ENCODE assay signal across 1 cellular context in the genomic region with DNA sequence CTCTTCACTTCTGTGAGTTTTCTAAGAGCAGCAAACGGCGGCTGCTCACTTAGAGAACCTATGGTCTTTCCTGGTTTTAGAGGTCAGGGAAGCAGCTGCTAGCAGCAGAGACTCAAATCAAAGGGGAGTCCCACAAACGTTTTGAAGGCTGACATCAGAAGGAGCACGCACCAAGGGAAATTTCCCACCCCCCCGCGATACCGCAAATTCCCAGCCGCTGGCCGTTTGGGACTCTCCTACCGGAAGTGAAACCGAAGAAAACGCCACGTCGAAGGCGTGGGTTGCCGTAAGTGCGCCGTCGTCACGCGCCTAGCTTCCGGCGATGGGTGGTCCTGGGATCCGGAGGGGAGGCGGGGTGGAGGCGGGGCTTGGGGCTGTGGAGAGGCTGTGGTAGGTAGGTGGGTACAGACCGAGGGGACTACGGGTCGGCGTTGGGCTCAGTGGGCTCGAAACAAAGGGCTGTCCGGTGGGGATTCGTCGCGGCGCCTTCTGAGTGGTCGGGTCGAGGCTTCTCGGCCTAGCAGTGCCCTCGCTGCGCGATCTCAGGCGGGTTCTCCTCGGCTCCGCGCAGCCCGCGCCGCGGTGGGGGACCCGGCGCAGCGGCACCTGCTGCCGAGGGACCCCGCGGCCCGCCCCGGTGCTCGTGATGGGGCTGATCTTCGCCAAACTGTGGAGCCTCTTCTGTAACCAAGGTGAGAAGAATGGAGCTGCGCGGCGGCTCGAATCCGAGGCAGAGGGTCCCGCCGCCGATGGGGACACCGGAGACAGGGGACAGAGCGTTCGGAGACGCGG.
TF ChIP-seq lines count a peak whose summit lies in the region.

A gene with protein sequence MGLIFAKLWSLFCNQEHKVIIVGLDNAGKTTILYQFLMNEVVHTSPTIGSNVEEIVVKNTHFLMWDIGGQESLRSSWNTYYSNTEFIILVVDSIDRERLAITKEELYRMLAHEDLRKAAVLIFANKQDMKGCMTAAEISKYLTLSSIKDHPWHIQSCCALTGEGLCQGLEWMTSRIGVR (plus strand): TSS at position 440 of the 792 bp plus-strand sequence. CDS start 207 bp downstream, at position 647.

TF ChIP-seq in GM12878, 131 proteins besides CTCF, POLR2A, EP300 and RAD21 (continued from another document and continues in another):
- TF ChIP-seq, protein P1, sequence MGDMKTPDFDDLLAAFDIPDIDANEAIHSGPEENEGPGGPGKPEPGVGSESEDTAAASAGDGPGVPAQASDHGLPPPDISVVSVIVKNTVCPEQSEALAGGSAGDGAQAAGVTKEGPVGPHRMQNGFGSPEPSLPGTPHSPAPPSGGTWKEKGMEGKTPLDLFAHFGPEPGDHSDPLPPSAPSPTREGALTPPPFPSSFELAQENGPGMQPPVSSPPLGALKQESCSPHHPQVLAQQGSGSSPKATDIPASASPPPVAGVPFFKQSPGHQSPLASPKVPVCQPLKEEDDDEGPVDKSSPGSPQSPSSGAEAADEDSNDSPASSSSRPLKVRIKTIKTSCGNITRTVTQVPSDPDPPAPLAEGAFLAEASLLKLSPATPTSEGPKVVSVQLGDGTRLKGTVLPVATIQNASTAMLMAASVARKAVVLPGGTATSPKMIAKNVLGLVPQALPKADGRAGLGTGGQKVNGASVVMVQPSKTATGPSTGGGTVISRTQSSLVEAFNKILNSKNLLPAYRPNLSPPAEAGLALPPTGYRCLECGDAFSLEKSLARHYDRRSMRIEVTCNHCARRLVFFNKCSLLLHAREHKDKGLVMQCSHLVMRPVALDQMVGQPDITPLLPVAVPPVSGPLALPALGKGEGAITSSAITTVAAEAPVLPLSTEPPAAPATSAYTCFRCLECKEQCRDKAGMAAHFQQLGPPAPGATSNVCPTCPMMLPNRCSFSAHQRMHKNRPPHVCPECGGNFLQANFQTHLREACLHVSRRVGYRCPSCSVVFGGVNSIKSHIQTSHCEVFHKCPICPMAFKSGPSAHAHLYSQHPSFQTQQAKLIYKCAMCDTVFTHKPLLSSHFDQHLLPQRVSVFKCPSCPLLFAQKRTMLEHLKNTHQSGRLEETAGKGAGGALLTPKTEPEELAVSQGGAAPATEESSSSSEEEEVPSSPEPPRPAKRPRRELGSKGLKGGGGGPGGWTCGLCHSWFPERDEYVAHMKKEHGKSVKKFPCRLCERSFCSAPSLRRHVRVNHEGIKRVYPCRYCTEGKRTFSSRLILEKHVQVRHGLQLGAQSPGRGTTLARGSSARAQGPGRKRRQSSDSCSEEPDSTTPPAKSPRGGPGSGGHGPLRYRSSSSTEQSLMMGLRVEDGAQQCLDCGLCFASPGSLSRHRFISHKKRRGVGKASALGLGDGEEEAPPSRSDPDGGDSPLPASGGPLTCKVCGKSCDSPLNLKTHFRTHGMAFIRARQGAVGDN (IDR thresholded peaks at IDR 0.05), result no peak; the same call in 1 of the 2 replicates
- TF ChIP-seq NRF1 (conservative IDR thresholded peaks at IDR 0.05; ENCODE audit: low read depth, low read length) (no peak), NBN (IDR thresholded peaks at IDR 0.05) (peak; percentile 91), HDAC2 (IDR thresholded peaks at IDR 0.05) (no peak), ZNF217 (IDR thresholded peaks at IDR 0.05) (no peak), CBX3 (IDR thresholded peaks at IDR 0.05; ENCODE audit: borderline replicate concordance, low read depth) (no peak), POLR2AphosphoS5 (IDR thresholded peaks at IDR 0.05; ENCODE audit: low read length) (peak; percentile 85), WRNIP1 (IDR thresholded peaks at IDR 0.05; ENCODE audit: borderline replicate concordance, low read depth, low read length) (no peak), TAF1 (IDR thresholded peaks at IDR 0.05; ENCODE audit: borderline replicate concordance, low read depth, low read length) (peak; percentile 71), PAX5 (IDR thresholded peaks at IDR 0.05; ENCODE audit: borderline replicate concordance, low read depth, low read length) (peak; percentile 88), TCF12 (IDR thresholded peaks at IDR 0.05; ENCODE audit: low read depth, low read length) (peak; percentile 84), SRF (IDR thresholded peaks at IDR 0.05; ENCODE audit: low read depth in 2 of 2, low read length in 2 of 2) (0 out of 4 replicates have a peak, but pooled peaks of 1 of the 2 experiments have one; percentile 6), JUNB (IDR thresholded peaks at IDR 0.05) (peak; percentile 48; the same call in 1 of the 2 replicates), CREM (IDR thresholded peaks at IDR 0.05; ENCODE audit: low read depth) (peak; percentile 94), SMC3 (IDR thresholded peaks at IDR 0.05; ENCODE audit: borderline replicate concordance, low read length) (no peak), NR2C1 (IDR thresholded peaks at IDR 0.05) (peak; percentile 39), GATAD2B (conservative IDR thresholded peaks at IDR 0.05; ENCODE audit: low read depth) (peak; percentile 84), POLR2AphosphoS2 (IDR thresholded peaks at IDR 0.05; ENCODE audit: low read depth, low read length) (peak; percentile 85; the same call in 1 of the 2 replicates), SMAD5 (IDR thresholded peaks at IDR 0.05; ENCODE audit: low read depth) (no peak; the same call in 1 of the 2 replicates), KDM1A (IDR thresholded peaks at IDR 0.05; ENCODE audit: borderline replicate concordance) (no peak), CHD4 (IDR thresholded peaks at IDR 0.05) (no peak), IRF4 (IDR thresholded peaks at IDR 0.05; ENCODE audit: low read depth, low read length) (peak; percentile 70; the same call in 1 of the 2 replicates), KLF5 (IDR thresholded peaks at IDR 0.05; ENCODE audit: partially characterized antibody) (no peak), FOXK2 (IDR thresholded peaks at IDR 0.05) (no peak), ZNF24 (IDR thresholded peaks at IDR 0.05) (peak; percentile 29; the same call in 1 of the 2 replicates), CBFB (IDR thresholded peaks at IDR 0.05; ENCODE audit: low read depth) (peak; percentile 95), CHD1 (IDR thresholded peaks at IDR 0.05; ENCODE audit: low read depth, low read length) (no peak), CHD2 (IDR thresholded peaks at IDR 0.05; ENCODE audit: borderline replicate concordance, low read depth, low read length) (peak; percentile 78)
- TF ChIP-seq, protein P2, sequence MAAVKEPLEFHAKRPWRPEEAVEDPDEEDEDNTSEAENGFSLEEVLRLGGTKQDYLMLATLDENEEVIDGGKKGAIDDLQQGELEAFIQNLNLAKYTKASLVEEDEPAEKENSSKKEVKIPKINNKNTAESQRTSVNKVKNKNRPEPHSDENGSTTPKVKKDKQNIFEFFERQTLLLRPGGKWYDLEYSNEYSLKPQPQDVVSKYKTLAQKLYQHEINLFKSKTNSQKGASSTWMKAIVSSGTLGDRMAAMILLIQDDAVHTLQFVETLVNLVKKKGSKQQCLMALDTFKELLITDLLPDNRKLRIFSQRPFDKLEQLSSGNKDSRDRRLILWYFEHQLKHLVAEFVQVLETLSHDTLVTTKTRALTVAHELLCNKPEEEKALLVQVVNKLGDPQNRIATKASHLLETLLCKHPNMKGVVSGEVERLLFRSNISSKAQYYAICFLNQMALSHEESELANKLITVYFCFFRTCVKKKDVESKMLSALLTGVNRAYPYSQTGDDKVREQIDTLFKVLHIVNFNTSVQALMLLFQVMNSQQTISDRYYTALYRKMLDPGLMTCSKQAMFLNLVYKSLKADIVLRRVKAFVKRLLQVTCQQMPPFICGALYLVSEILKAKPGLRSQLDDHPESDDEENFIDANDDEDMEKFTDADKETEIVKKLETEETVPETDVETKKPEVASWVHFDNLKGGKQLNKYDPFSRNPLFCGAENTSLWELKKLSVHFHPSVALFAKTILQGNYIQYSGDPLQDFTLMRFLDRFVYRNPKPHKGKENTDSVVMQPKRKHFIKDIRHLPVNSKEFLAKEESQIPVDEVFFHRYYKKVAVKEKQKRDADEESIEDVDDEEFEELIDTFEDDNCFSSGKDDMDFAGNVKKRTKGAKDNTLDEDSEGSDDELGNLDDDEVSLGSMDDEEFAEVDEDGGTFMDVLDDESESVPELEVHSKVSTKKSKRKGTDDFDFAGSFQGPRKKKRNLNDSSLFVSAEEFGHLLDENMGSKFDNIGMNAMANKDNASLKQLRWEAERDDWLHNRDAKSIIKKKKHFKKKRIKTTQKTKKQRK (IDR thresholded peaks at IDR 0.05; ENCODE audit: low read depth, low read length), result no peak
- TF ChIP-seq, protein P3, sequence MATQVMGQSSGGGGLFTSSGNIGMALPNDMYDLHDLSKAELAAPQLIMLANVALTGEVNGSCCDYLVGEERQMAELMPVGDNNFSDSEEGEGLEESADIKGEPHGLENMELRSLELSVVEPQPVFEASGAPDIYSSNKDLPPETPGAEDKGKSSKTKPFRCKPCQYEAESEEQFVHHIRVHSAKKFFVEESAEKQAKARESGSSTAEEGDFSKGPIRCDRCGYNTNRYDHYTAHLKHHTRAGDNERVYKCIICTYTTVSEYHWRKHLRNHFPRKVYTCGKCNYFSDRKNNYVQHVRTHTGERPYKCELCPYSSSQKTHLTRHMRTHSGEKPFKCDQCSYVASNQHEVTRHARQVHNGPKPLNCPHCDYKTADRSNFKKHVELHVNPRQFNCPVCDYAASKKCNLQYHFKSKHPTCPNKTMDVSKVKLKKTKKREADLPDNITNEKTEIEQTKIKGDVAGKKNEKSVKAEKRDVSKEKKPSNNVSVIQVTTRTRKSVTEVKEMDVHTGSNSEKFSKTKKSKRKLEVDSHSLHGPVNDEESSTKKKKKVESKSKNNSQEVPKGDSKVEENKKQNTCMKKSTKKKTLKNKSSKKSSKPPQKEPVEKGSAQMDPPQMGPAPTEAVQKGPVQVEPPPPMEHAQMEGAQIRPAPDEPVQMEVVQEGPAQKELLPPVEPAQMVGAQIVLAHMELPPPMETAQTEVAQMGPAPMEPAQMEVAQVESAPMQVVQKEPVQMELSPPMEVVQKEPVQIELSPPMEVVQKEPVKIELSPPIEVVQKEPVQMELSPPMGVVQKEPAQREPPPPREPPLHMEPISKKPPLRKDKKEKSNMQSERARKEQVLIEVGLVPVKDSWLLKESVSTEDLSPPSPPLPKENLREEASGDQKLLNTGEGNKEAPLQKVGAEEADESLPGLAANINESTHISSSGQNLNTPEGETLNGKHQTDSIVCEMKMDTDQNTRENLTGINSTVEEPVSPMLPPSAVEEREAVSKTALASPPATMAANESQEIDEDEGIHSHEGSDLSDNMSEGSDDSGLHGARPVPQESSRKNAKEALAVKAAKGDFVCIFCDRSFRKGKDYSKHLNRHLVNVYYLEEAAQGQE (IDR thresholded peaks at IDR 0.05; ENCODE audit: low read depth, low read length), result no peak
- TF ChIP-seq, protein P4, sequence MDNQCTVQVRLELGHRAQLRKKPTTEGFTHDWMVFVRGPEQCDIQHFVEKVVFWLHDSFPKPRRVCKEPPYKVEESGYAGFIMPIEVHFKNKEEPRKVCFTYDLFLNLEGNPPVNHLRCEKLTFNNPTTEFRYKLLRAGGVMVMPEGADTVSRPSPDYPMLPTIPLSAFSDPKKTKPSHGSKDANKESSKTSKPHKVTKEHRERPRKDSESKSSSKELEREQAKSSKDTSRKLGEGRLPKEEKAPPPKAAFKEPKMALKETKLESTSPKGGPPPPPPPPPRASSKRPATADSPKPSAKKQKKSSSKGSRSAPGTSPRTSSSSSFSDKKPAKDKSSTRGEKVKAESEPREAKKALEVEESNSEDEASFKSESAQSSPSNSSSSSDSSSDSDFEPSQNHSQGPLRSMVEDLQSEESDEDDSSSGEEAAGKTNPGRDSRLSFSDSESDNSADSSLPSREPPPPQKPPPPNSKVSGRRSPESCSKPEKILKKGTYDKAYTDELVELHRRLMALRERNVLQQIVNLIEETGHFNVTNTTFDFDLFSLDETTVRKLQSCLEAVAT (IDR thresholded peaks at IDR 0.05), result peak; percentile 84
- TF ChIP-seq, protein P5, sequence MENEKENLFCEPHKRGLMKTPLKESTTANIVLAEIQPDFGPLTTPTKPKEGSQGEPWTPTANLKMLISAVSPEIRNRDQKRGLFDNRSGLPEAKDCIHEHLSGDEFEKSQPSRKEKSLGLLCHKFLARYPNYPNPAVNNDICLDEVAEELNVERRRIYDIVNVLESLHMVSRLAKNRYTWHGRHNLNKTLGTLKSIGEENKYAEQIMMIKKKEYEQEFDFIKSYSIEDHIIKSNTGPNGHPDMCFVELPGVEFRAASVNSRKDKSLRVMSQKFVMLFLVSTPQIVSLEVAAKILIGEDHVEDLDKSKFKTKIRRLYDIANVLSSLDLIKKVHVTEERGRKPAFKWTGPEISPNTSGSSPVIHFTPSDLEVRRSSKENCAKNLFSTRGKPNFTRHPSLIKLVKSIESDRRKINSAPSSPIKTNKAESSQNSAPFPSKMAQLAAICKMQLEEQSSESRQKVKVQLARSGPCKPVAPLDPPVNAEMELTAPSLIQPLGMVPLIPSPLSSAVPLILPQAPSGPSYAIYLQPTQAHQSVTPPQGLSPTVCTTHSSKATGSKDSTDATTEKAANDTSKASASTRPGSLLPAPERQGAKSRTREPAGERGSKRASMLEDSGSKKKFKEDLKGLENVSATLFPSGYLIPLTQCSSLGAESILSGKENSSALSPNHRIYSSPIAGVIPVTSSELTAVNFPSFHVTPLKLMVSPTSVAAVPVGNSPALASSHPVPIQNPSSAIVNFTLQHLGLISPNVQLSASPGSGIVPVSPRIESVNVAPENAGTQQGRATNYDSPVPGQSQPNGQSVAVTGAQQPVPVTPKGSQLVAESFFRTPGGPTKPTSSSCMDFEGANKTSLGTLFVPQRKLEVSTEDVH (IDR thresholded peaks at IDR 0.05; ENCODE audit: low read depth, partially characterized antibody), result no peak
- TF ChIP-seq, protein P6, sequence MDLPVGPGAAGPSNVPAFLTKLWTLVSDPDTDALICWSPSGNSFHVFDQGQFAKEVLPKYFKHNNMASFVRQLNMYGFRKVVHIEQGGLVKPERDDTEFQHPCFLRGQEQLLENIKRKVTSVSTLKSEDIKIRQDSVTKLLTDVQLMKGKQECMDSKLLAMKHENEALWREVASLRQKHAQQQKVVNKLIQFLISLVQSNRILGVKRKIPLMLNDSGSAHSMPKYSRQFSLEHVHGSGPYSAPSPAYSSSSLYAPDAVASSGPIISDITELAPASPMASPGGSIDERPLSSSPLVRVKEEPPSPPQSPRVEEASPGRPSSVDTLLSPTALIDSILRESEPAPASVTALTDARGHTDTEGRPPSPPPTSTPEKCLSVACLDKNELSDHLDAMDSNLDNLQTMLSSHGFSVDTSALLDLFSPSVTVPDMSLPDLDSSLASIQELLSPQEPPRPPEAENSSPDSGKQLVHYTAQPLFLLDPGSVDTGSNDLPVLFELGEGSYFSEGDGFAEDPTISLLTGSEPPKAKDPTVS (IDR thresholded peaks at IDR 0.05; ENCODE audit: low read depth, low read length), result no peak
- TF ChIP-seq, protein P7, sequence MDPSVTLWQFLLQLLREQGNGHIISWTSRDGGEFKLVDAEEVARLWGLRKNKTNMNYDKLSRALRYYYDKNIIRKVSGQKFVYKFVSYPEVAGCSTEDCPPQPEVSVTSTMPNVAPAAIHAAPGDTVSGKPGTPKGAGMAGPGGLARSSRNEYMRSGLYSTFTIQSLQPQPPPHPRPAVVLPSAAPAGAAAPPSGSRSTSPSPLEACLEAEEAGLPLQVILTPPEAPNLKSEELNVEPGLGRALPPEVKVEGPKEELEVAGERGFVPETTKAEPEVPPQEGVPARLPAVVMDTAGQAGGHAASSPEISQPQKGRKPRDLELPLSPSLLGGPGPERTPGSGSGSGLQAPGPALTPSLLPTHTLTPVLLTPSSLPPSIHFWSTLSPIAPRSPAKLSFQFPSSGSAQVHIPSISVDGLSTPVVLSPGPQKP (IDR thresholded peaks at IDR 0.05; ENCODE audit: low read depth, low read length), result peak; percentile 98
- TF ChIP-seq, protein P8, sequence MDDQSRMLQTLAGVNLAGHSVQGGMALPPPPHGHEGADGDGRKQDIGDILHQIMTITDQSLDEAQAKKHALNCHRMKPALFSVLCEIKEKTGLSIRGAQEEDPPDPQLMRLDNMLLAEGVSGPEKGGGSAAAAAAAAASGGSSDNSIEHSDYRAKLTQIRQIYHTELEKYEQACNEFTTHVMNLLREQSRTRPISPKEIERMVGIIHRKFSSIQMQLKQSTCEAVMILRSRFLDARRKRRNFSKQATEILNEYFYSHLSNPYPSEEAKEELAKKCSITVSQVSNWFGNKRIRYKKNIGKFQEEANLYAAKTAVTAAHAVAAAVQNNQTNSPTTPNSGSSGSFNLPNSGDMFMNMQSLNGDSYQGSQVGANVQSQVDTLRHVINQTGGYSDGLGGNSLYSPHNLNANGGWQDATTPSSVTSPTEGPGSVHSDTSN (IDR thresholded peaks at IDR 0.05; ENCODE audit: insufficient replicate concordance, low read depth, low read length), result no peak
